1 cellular context compared by ENCODE assay signal in the genomic region with DNA sequence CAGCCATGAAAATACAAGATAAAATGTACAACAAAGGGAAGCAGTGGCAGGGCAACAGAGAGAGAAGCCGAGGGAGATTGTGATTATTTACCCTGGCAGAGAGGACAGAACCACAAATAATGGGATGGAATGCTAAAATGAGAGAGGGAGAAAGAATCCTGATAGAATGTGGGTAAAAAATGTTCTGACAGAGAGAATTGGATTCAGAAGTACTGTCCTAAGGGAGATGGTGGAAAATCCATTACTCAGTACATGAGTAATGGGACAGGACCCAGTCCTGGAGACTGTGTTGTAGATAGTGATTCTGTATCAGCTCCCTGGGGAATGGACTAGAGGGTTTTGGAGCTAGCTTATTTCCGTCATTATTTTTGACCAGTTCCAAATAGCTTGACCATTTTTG.
TF ChIP-seq lines count a peak whose summit lies in the region.

No MANE protein-coding gene starts in this region.

TF ChIP-seq in SK-N-SH treated with all-trans-retinoic acid at 6 μM for 48 hours, 23 proteins besides CTCF, POLR2A, EP300 and RAD21 (continued from another document):
- TF ChIP-seq, protein P1, sequence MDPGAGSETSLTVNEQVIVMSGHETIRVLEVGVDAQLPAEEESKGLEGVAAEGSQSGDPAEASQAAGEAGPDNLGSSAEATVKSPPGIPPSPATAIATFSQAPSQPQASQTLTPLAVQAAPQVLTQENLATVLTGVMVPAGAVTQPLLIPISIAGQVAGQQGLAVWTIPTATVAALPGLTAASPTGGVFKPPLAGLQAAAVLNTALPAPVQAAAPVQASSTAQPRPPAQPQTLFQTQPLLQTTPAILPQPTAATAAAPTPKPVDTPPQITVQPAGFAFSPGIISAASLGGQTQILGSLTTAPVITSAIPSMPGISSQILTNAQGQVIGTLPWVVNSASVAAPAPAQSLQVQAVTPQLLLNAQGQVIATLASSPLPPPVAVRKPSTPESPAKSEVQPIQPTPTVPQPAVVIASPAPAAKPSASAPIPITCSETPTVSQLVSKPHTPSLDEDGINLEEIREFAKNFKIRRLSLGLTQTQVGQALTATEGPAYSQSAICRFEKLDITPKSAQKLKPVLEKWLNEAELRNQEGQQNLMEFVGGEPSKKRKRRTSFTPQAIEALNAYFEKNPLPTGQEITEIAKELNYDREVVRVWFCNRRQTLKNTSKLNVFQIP (CRISPR knock-in tag; IDR thresholded peaks at IDR 0.05; ENCODE audit: borderline replicate concordance, low read depth), result peak; percentile 77; the same call in 1 of the 2 replicates
- TF ChIP-seq GLIS3 (CRISPR knock-in tag; IDR thresholded peaks at IDR 0.05), result no peak
- TF ChIP-seq CSDC2 (CRISPR knock-in tag; IDR thresholded peaks at IDR 0.05), result 0 out of 2 replicates have a peak, but pooled peaks have one; percentile 42
- TF ChIP-seq RARB (CRISPR knock-in tag; IDR thresholded peaks at IDR 0.05), result no peak
- TF ChIP-seq, protein P2, sequence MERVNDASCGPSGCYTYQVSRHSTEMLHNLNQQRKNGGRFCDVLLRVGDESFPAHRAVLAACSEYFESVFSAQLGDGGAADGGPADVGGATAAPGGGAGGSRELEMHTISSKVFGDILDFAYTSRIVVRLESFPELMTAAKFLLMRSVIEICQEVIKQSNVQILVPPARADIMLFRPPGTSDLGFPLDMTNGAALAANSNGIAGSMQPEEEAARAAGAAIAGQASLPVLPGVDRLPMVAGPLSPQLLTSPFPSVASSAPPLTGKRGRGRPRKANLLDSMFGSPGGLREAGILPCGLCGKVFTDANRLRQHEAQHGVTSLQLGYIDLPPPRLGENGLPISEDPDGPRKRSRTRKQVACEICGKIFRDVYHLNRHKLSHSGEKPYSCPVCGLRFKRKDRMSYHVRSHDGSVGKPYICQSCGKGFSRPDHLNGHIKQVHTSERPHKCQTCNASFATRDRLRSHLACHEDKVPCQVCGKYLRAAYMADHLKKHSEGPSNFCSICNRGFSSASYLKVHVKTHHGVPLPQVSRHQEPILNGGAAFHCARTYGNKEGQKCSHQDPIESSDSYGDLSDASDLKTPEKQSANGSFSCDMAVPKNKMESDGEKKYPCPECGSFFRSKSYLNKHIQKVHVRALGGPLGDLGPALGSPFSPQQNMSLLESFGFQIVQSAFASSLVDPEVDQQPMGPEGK (CRISPR knock-in tag; IDR thresholded peaks at IDR 0.05; ENCODE audit: borderline replicate concordance), result no peak
- no peak for TF ChIP-seq TCF4 (CRISPR knock-in tag; IDR thresholded peaks at IDR 0.05; ENCODE audit: borderline replicate concordance)
- TF ChIP-seq ARNTL (CRISPR knock-in tag; IDR thresholded peaks at IDR 0.05; ENCODE audit: borderline replicate concordance, low read depth), result no peak
- TF ChIP-seq ISL1 (CRISPR knock-in tag; IDR thresholded peaks at IDR 0.05), result peak; percentile 95
- no peak for TF ChIP-seq ZC3H10 (CRISPR knock-in tag; IDR thresholded peaks at IDR 0.05)
- no peak for TF ChIP-seq ZNF70 (CRISPR knock-in tag; IDR thresholded peaks at IDR 0.05)
- TF ChIP-seq, protein P3, sequence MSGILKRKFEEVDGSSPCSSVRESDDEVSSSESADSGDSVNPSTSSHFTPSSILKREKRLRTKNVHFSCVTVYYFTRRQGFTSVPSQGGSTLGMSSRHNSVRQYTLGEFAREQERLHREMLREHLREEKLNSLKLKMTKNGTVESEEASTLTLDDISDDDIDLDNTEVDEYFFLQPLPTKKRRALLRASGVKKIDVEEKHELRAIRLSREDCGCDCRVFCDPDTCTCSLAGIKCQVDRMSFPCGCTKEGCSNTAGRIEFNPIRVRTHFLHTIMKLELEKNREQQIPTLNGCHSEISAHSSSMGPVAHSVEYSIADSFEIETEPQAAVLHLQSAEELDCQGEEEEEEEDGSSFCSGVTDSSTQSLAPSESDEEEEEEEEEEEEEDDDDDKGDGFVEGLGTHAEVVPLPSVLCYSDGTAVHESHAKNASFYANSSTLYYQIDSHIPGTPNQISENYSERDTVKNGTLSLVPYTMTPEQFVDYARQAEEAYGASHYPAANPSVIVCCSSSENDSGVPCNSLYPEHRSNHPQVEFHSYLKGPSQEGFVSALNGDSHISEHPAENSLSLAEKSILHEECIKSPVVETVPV (CRISPR knock-in tag; IDR thresholded peaks at IDR 0.05), result no peak
TF ChIP-seq in SK-N-SH treated with all-trans-retinoic acid at 6 μM for 48 hours: peak in this region for 6.
